Comparison of ENCODE assay signal across 8 cellular contexts in genomic region chr4:113684534-113685091, GRCh38.
A peak's percentile ranks its signal among the peaks of the same experiment; 100 is the strongest.
DNase-seq lines count a peak whose midpoint lies in the region; ATAC-seq and TF ChIP-seq lines count a peak whose summit lies in the region.

No MANE protein-coding gene starts in this region.

- H3K27ac ChIP-seq in RWPE2 (ENCODE audit: poor library complexity, severe bottlenecking) (no peak overlapping the region), coronary artery (peak overlapping the region; percentile 43 to 50)

- ATAC-seq in RWPE2 (ENCODE audit: low read depth) (peak; percentile 50; the same call in 2 of the 3 replicates), GM18517 (IDR thresholded peaks at IDR 0.05; ENCODE audit: unreplicated experiment) (no peak)

- no peak for TF ChIP-seq CTCF in RWPE2 (IDR thresholded peaks at IDR 0.05; ENCODE audit: poor library complexity, severe bottlenecking)
- no peak for TF ChIP-seq CTCF in coronary artery (IDR thresholded peaks at IDR 0.05)

- DNase-seq in SHP77 (lab: John Stamatoyannopoulos, UW) (peak; percentile 15 to 39), SHP77 treated with DMSO at 0.1 percent for 48 hours (lab: John Stamatoyannopoulos, UW) (no peak), RWPE2 (ENCODE audit: low spot score) (no peak), coronary artery (ENCODE audit: low spot score) (peak; percentile 81), midbrain (lab: John Stamatoyannopoulos, UW) (peak; percentile 56), NOMO-1 treated with DMSO at 0.1 percent for 48 hours (lab: John Stamatoyannopoulos, UW; ENCODE audit: unreplicated experiment) (no peak), OCI-M2 (lab: John Stamatoyannopoulos, UW; ENCODE audit: unreplicated experiment) (no peak)

- peaks cover 3% of the 10 kb centered on the region for H3K9me3 ChIP-seq in RWPE2 (ENCODE audit: severe bottlenecking)

- H3K4me3 ChIP-seq in RWPE2 (ENCODE audit: severe bottlenecking) (no peak overlapping the region), coronary artery (peak overlapping the region; percentile 4)

- no peaks in the 10 kb centered on the region for H3K27me3 ChIP-seq in RWPE2 (ENCODE audit: insufficient read depth, poor library complexity, severe bottlenecking)

- H3K36me3 ChIP-seq in RWPE2 (ENCODE audit: low read depth) = peaks cover 6% of the 10 kb centered on the region; the same call in 1 of the 2 replicates

- H3K4me1 ChIP-seq in RWPE2 (ENCODE audit: insufficient read depth, poor library complexity, severe bottlenecking) = peaks cover 8% of the 10 kb centered on the region

Comparison
In these comparisons a context has a peak if more than half of its experiments do, and no peak if none do; other contexts are left out.
1. DNase-seq: peak in SHP77 (2 of 2), coronary artery (single experiment) and midbrain (single experiment); none in SHP77 treated with DMSO at 0.1 percent for 48 hours (single experiment), RWPE2 (single experiment), NOMO-1 treated with DMSO at 0.1 percent for 48 hours (single experiment) and OCI-M2 (single experiment).